Comparison of ENCODE assay signal across 1 cellular context in genomic region chr12:9900930-9901329, GRCh38.
TF ChIP-seq lines count a peak whose summit lies in the region.

No MANE protein-coding gene starts in this region.

TF ChIP-seq in liver, 16 proteins besides CTCF, POLR2A, EP300 and RAD21 (continued from another document):
- TF ChIP-seq REST (IDR thresholded peaks at IDR 0.05) = no peak
- TF ChIP-seq RXRA (IDR thresholded peaks at IDR 0.05) = peak; percentile 44 to 65
- peak; percentile 10 for TF ChIP-seq HNF4G (IDR thresholded peaks at IDR 0.05)
- peak; percentile 51 for TF ChIP-seq SP1 (IDR thresholded peaks at IDR 0.05)
- TF ChIP-seq MAX (IDR thresholded peaks at IDR 0.05) = no peak
- TF ChIP-seq YY1 (IDR thresholded peaks at IDR 0.05) = peak; percentile 58
